Comparison of ENCODE assay signal across 7 cellular contexts in genomic region chr17:16286009-16286946, GRCh38.
DNase-seq lines count a peak whose midpoint lies in the region; ATAC-seq and TF ChIP-seq lines count a peak whose summit lies in the region.

No MANE protein-coding gene starts in this region.

- no peaks in the 10 kb centered on the region for H3K9me3 ChIP-seq in neutrophil
- H3K9me3 ChIP-seq in suprapubic skin = no peaks in the 10 kb centered on the region

- H3K36me3 ChIP-seq in neutrophil (no peaks in the 10 kb centered on the region), suprapubic skin (no peaks in the 10 kb centered on the region)

- WGBS in suprapubic skin = 49% methylated on average over 26 of the region's 26 CpGs

- peak; percentile 40 to 47 for DNase-seq in activated T-helper 1 cell treated with anti-CD3 and anti-CD28 coated beads, Interleukin-2, amount 50 U/mL, for 16 hours (ENCODE audit: low read depth in 1 of 2, low spot score in 1 of 2)
- DNase-seq in fibroblast of villous mesenchyme (ENCODE audit: low read depth) = peak; percentile 98
- peak; percentile 84 to 88 for DNase-seq in suprapubic skin (ENCODE audit: low spot score in 2 of 2)

- no peaks in the 10 kb centered on the region for H3K27me3 ChIP-seq in neutrophil
- no peaks in the 10 kb centered on the region for H3K27me3 ChIP-seq in suprapubic skin

- no peak for TF ChIP-seq POLR2A in suprapubic skin (IDR thresholded peaks at IDR 0.05)

- H3K4me3 ChIP-seq in fibroblast of villous mesenchyme (ENCODE audit: low read depth, low read length) (peak overlapping the region; percentile 54), neutrophil (ENCODE audit: low read depth in 1 of 2, low read length in 1 of 2) (peak overlapping the region; percentile 33 to 50), suprapubic skin (peak overlapping the region; percentile 36)

- TF ChIP-seq EP300 in suprapubic skin (IDR thresholded peaks at IDR 0.05) = no peak

- H3K4me1 ChIP-seq in neutrophil (ENCODE audit: control insufficient read depth in 1 of 2, insufficient read depth in 1 of 2, low read depth in 1 of 2, low read length in 1 of 2) = peaks cover 30 to 36% of the 10 kb centered on the region in 2 experiments
- H3K4me1 ChIP-seq in suprapubic skin = peaks cover 30% of the 10 kb centered on the region

- peak; percentile 82 for ATAC-seq in GM18870 (IDR thresholded peaks at IDR 0.05; ENCODE audit: unreplicated experiment)
- peak; percentile 76 for ATAC-seq in HG03025 (IDR thresholded peaks at IDR 0.05; ENCODE audit: low FRiP score, unreplicated experiment)

- H3K27ac ChIP-seq in neutrophil (peak overlapping the region; percentile 87), suprapubic skin (peak overlapping the region; percentile 88)

- TF ChIP-seq CTCF in fibroblast of villous mesenchyme (IDR thresholded peaks at IDR 0.05; ENCODE audit: insufficient read depth, low read depth, low read length) (no peak), neutrophil (IDR thresholded peaks at IDR 0.05) (no peak), suprapubic skin (IDR thresholded peaks at IDR 0.05) (no peak)

TF ChIP-seq in PFSK-1, 5 proteins besides CTCF, POLR2A, EP300 and RAD21:
- peak; percentile 56 for TF ChIP-seq FOXP2 (optimal IDR thresholded peaks at IDR 0.05; ENCODE audit: borderline replicate concordance, extremely low read depth, extremely low read length, insufficient read depth)
- peak; percentile 71; the same call in 1 of the 2 replicates for TF ChIP-seq POLR2AphosphoS5 (IDR thresholded peaks at IDR 0.05; ENCODE audit: low read depth, low read length)
- TF ChIP-seq REST (IDR thresholded peaks at IDR 0.05; ENCODE audit: insufficient read depth in 1 of 2, low read depth in 2 of 2, low read length in 2 of 2) = peak; percentile 5 to 60; a peak in 1 of 4 replicates
- TF ChIP-seq SIN3A (IDR thresholded peaks at IDR 0.05; ENCODE audit: borderline replicate concordance, insufficient read depth, low read length) = peak; percentile 70; the same call in 1 of the 2 replicates
- TF ChIP-seq TAF1 (IDR thresholded peaks at IDR 0.05; ENCODE audit: borderline replicate concordance, insufficient read depth, low read length) = 0 out of 2 replicates have a peak, but pooled peaks have one; percentile 43

Comparison
In these comparisons a context has a peak if more than half of its experiments do, and no peak if none do; other contexts are left out.
1. Peak in every context shown above with its lines: DNase-seq, ATAC-seq, H3K4me3 ChIP-seq and H3K27ac ChIP-seq.
2. DNase-seq: peak in every context shown above with its lines; median percentile 98 in fibroblast of villous mesenchyme; 86 in suprapubic skin; 44 in activated T-helper 1 cell treated with anti-CD3 and anti-CD28 coated beads, Interleukin-2, amount 50 U/mL, for 16 hours.